ENCODE assay signal across 20 cellular contexts in the genomic region with DNA sequence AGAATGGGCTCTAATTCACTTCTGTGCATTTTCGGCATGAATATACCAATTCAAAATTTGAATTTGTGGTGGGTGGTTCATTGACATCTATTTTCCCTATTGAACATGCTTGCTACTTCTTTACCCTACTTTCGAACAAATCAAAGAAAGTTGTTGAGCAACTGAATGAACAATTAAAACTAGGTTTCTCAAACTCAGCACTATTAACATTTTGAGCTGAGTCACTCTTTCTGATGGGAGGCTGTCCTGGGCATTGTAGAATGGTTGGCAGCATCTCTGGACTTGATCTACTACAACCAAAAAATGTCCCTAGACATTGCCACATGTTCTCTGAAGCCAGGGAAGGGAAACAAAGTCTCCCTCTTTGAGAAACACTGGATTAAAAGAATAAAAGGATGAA.
DNase-seq lines count a peak whose midpoint lies in the region; ATAC-seq, FAIRE-seq and TF ChIP-seq lines count a peak whose summit lies in the region.
"Had no signal": no experiment of that assay in that cellular context is flagged by ENCODE, and none has a peak within 500 bp of the region (broad histone marks: within the 10 kb centered on the region; RNA-seq: fewer than 3 reads in every experiment).

No MANE protein-coding gene starts in this region.

- no peaks in the 10 kb centered on the region for H3K9me3 ChIP-seq in A549
- H3K9me3 ChIP-seq in K562 (replicated peaks; ENCODE audit: control insufficient read depth, insufficient read depth, low read depth, low read length): no peaks in the 10 kb centered on the region
- H3K9me3 ChIP-seq in osteoblast (ENCODE audit: low read depth, low read length): no peaks in the 10 kb centered on the region
- H3K9me3 ChIP-seq in transverse colon: no peaks in the 10 kb centered on the region
- H3K9me3 ChIP-seq: BLaER1 treated with 17β-estradiol and CSF1 and Interleukin-3, amounts not matched to agents 10 nM and 100 nM had no signal

- H4K20me1 ChIP-seq in K562 (replicated peaks; ENCODE audit: control insufficient read depth, insufficient read depth, low read length) (no peaks in the 10 kb centered on the region), osteoblast (ENCODE audit: insufficient read depth, low read length) (no peaks in the 10 kb centered on the region)
- H4K20me1 ChIP-seq: BLaER1 treated with 17β-estradiol and CSF1 and Interleukin-3, amounts not matched to agents 10 nM and 100 nM had no signal

- TF ChIP-seq RAD21 in A549 (conservative IDR thresholded peaks at IDR 0.05 in 1 of 2, IDR thresholded peaks at IDR 0.05 in 1 of 2): no peak
- no peak for TF ChIP-seq RAD21 in K562 (CRISPR knock-in tag; conservative IDR thresholded peaks at IDR 0.05 in 1 of 2, IDR thresholded peaks at IDR 0.05 in 1 of 2)

- H3K79me2 ChIP-seq in K562 (ENCODE audit: control insufficient read depth, insufficient read depth, low read length) (no peaks in the 10 kb centered on the region), osteoblast (ENCODE audit: insufficient read depth, low read length) (no peaks in the 10 kb centered on the region)

- no peak overlapping the region for H3K9ac ChIP-seq in K562 (ENCODE audit: insufficient read depth in 1 of 2, low read depth in 2 of 2, low read length in 2 of 2)
- H3K9ac ChIP-seq: BLaER1 treated with 17β-estradiol and CSF1 and Interleukin-3, amounts not matched to agents 10 nM and 100 nM had no signal

- POLR2A ChIA-PET in A549 (lab: Yijun Ruan, JAX) (no interaction called here), K562 (lab: Yijun Ruan, JAX) (interaction anchor here (1.7 kb wide), 1 partner anchor 11 kb away, joined by 6 read pairs; no protein-coding TSS in a partner anchor)

- 83% methylated on average over 2 of the region's 2 CpGs for WGBS in A549 (ENCODE audit: missing lambda C conversion rate)
- 0% methylated on average over 2 of the region's 2 CpGs for WGBS in K562 (ENCODE audit: insufficient coverage, low coverage, missing lambda C conversion rate)
- WGBS in transverse colon (ENCODE audit: low coverage in 1 of 2), 2 donors: 89 to 93% methylated on average over 2 of the region's 2 CpGs

- peaks cover 0 to 3% of the 10 kb centered on the region in 2 experiments; a peak in 2 of 5 replicates for H3K27me3 ChIP-seq in K562 (ENCODE audit: control insufficient read depth in 2 of 2, insufficient read depth in 2 of 2, low read length in 2 of 2)
- H3K27me3 ChIP-seq in osteoblast (ENCODE audit: insufficient read depth, low read length): no peaks in the 10 kb centered on the region
- no peaks in the 10 kb centered on the region for H3K27me3 ChIP-seq in transverse colon
- H3K27me3 ChIP-seq: BLaER1 treated with 17β-estradiol and CSF1 and Interleukin-3, amounts not matched to agents 10 nM and 100 nM had no signal

- TF ChIP-seq POLR2A in A549 (IDR thresholded peaks at IDR 0.05; ENCODE audit: low read length) (no peak), K562 (conservative IDR thresholded peaks at IDR 0.05) (no peak), transverse colon (IDR thresholded peaks at IDR 0.05) (no peak)

- no TSS peak for BruUV-seq in K562 (replicated peaks; lab: Mats Ljungman, UMichigan)

- intact Hi-C loops in K562 (cut with micrococcal nuclease) (no loop called here), transverse colon (cut with DNase I; ENCODE audit: low total_unique reads) (no loop called here)

- TF ChIP-seq CTCF in A549 (IDR thresholded peaks at IDR 0.05) (no peak), K562 (IDR thresholded peaks at IDR 0.05 in 2 of 3, conservative IDR thresholded peaks at IDR 0.05 in 1 of 3; ENCODE audit: insufficient read depth in 2 of 3, low read depth in 1 of 3, low read length in 3 of 3) (no peak), epithelial cell of esophagus (IDR thresholded peaks at IDR 0.05; ENCODE audit: insufficient read depth, low read depth, low read length, missing control alignments) (no peak), osteoblast (IDR thresholded peaks at IDR 0.05; ENCODE audit: extremely low read depth, low read depth, low read length) (no peak), transverse colon (IDR thresholded peaks at IDR 0.05) (no peak)

- H3K27ac ChIP-seq in A549 (no peak overlapping the region), K562 (ENCODE audit: extremely low read depth, low read depth, low read length) (no peak overlapping the region), osteoblast (ENCODE audit: low read depth, low read length) (no peak overlapping the region), transverse colon (no peak overlapping the region)
- H3K27ac ChIP-seq: BLaER1 treated with 17β-estradiol and CSF1 and Interleukin-3, amounts not matched to agents 10 nM and 100 nM had no signal

- no peak for TF ChIP-seq EP300 in A549 (IDR thresholded peaks at IDR 0.05)
- TF ChIP-seq EP300 in K562 (IDR thresholded peaks at IDR 0.05; ENCODE audit: low read length): no peak
- TF ChIP-seq EP300 in transverse colon (IDR thresholded peaks at IDR 0.05; ENCODE audit: low read depth): no peak

- H3K36me3 ChIP-seq in K562 (ENCODE audit: control insufficient read depth, insufficient read depth, low read length) (no peaks in the 10 kb centered on the region), osteoblast (ENCODE audit: insufficient read depth, low read length) (no peaks in the 10 kb centered on the region), transverse colon (no peaks in the 10 kb centered on the region)
- H3K36me3 ChIP-seq: BLaER1 treated with 17β-estradiol and CSF1 and Interleukin-3, amounts not matched to agents 10 nM and 100 nM had no signal

- H3K9me1 ChIP-seq in K562 (ENCODE audit: control insufficient read depth, insufficient read depth, low read length): no peaks in the 10 kb centered on the region

- H3K4me2 ChIP-seq in A549 (no peak overlapping the region), K562 (ENCODE audit: insufficient read depth, low read length) (no peak overlapping the region), osteoblast (ENCODE audit: insufficient read depth, low read length) (no peak overlapping the region)

- DNase-seq in A549 (ENCODE audit: low read depth in 1 of 2, low spot score in 1 of 2) (no peak), K562 (ENCODE audit: extremely low read depth in 1 of 4, low spot score in 3 of 4) (no peak), epithelial cell of esophagus (ENCODE audit: low read depth) (peak; percentile 20), osteoblast (ENCODE audit: insufficient read length, low spot score, missing footprints) (peak; percentile 25), pons (ENCODE audit: low spot score) (no peak), EL (no peak), transverse colon (no peak)
- DNase-seq: 8988T; CD8-positive, alpha-beta T cell; COR-L47; DMS 273 treated with DMSO at 0.1 percent for 48 hours; DMS53; DND-41; GOT3; H9; KBM-7 had no signal

- H2AFZ ChIP-seq in K562 (ENCODE audit: low read depth, low read length) (no peak overlapping the region), osteoblast (ENCODE audit: low read length) (no peak overlapping the region)

- CTCF ChIA-PET in A549 (lab: Yijun Ruan, JAX): no interaction called here
- CTCF ChIA-PET in K562 (lab: Yijun Ruan, JAX; ENCODE audit: low intra/inter-chr PET ratio): no interaction called here

- FAIRE-seq in A549 (lab: Jason Lieb, UNC): no peak
- no peak for FAIRE-seq in K562 (lab: Jason Lieb, UNC)
- FAIRE-seq: G401.6, GM12891, GM18507 had no signal

- no peak overlapping the region for H3K4me3 ChIP-seq in A549
- H3K4me3 ChIP-seq in K562: no peak overlapping the region
- H3K4me3 ChIP-seq in epithelial cell of esophagus (ENCODE audit: low read length): no peak overlapping the region
- H3K4me3 ChIP-seq in osteoblast (ENCODE audit: insufficient read depth, low read length): no peak overlapping the region
- no peak overlapping the region for H3K4me3 ChIP-seq in transverse colon
- H3K4me3 ChIP-seq: BLaER1 treated with 17β-estradiol and CSF1 and Interleukin-3, amounts not matched to agents 10 nM and 100 nM had no signal

- in situ Hi-C loops in K562 (cut with MboI): loop anchor here (25.0 kb wide), 1 partner anchor 457 kb away; no protein-coding TSS in a partner anchor
- in situ Hi-C loops in transverse colon (cut with MboI; ENCODE audit: low pct_ligation_motif_present in 1 of 4, low pct_unique_long_range_greater_than_20kb in 1 of 4, low sequenced_read_pairs in 3 of 4): no loop called here

- ATAC-seq in A549 (no peak), K562 (no peak)
- ATAC-seq: CD8-positive, alpha-beta T cell had no signal

- H3K4me1 ChIP-seq in A549 (no peaks in the 10 kb centered on the region), K562 (replicated peaks in 1 of 2; ENCODE audit: control insufficient read depth in 2 of 2, insufficient read depth in 2 of 2, low read length in 2 of 2) (no peaks in the 10 kb centered on the region), osteoblast (ENCODE audit: insufficient read depth, low read length) (peaks cover 3% of the 10 kb centered on the region), transverse colon (peaks cover 8 to 27% (median 19%) of the 10 kb centered on the region in 4 donors)

TF ChIP-seq in A549, 52 proteins besides CTCF, POLR2A, EP300 and RAD21:
- TF ChIP-seq PHF8 (IDR thresholded peaks at IDR 0.05; ENCODE audit: borderline replicate concordance, low read depth) (no peak), HOXA7 (CRISPR knock-in tag; IDR thresholded peaks at IDR 0.05) (no peak), POLR2AphosphoS2 (conservative IDR thresholded peaks at IDR 0.05; ENCODE audit: low read length) (no peak), BHLHE40 (IDR thresholded peaks at IDR 0.05; ENCODE audit: low read depth, low read length) (no peak), MAZ (IDR thresholded peaks at IDR 0.05; ENCODE audit: borderline replicate concordance, low read depth, low read length) (no peak), MAFK (IDR thresholded peaks at IDR 0.05; ENCODE audit: partially characterized antibody) (peak; percentile 53)
TF ChIP-seq in A549: peak in this region for 1.

TF ChIP-seq in K562, 482 proteins besides CTCF, POLR2A, EP300 and RAD21 (continues in another document):
- TF ChIP-seq MYBL2 (IDR thresholded peaks at IDR 0.05; ENCODE audit: low read depth): no peak
- no peak for TF ChIP-seq MYBL2 (CRISPR knock-in tag; IDR thresholded peaks at IDR 0.05; ENCODE audit: borderline replicate concordance)
- TF ChIP-seq, protein P1, sequence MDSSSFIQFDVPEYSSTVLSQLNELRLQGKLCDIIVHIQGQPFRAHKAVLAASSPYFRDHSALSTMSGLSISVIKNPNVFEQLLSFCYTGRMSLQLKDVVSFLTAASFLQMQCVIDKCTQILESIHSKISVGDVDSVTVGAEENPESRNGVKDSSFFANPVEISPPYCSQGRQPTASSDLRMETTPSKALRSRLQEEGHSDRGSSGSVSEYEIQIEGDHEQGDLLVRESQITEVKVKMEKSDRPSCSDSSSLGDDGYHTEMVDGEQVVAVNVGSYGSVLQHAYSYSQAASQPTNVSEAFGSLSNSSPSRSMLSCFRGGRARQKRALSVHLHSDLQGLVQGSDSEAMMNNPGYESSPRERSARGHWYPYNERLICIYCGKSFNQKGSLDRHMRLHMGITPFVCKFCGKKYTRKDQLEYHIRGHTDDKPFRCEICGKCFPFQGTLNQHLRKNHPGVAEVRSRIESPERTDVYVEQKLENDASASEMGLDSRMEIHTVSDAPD (CRISPR knock-in tag; IDR thresholded peaks at IDR 0.05): no peak
- peak; percentile 70 for TF ChIP-seq ZNF316 (IDR thresholded peaks at IDR 0.05)
- TF ChIP-seq C11orf30 (IDR thresholded peaks at IDR 0.05; ENCODE audit: low read depth): peak; percentile 49
- TF ChIP-seq NFE2 (IDR thresholded peaks at IDR 0.05; ENCODE audit: low read depth): 0 out of 2 replicates have a peak, but pooled peaks have one; percentile 10
- no peak for TF ChIP-seq BACH1 (tag; IDR thresholded peaks at IDR 0.05)

Comparison
In these comparisons a context has a peak if more than half of its experiments do, and no peak if none do; other contexts are left out.
1. DNase-seq: peak in epithelial cell of esophagus (single experiment) and osteoblast (single experiment); none in A549 (0 of 2), K562 (0 of 4), pons (single experiment), EL (single experiment) and transverse colon (single experiment).